21 cellular contexts compared by ENCODE assay signal in the genomic region with DNA sequence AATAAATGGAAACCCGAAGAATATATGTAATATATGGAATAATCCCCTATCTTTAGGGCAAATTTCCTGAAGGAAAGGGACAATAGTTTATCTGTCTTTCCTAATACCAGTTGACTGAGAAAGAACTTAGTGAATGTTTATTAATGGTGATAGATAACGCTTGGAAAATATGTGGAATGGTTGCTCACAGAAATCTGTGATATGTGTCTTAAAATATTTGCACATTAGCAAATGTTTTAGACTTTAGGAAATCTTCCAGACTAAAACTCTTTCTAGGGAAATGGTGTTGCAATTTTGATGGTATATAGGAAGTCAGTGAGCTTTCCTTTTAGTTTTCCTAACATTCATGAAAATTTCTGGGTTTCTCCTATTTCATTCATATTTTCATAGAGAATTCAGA.
DNase-seq lines count a peak whose midpoint lies in the region; ATAC-seq and TF ChIP-seq lines count a peak whose summit lies in the region.
"Had no signal": no experiment of that assay in that cellular context is flagged by ENCODE, and none has a peak within 500 bp of the region (broad histone marks: within the 10 kb centered on the region; RNA-seq: fewer than 3 reads in every experiment).

No MANE protein-coding gene starts in this region.

- H3K27ac ChIP-seq in left ventricle myocardium inferior (replicated peaks) (peak overlapping the region; percentile 38), smooth muscle cell (ENCODE audit: low read depth) (no peak overlapping the region)
- H3K27ac ChIP-seq: A549; BLaER1 treated with 17β-estradiol and CSF1 and Interleukin-3, amounts not matched to agents 10 nM and 100 nM; GM23248 had no signal

- no peaks in the 10 kb centered on the region for H4K20me1 ChIP-seq in smooth muscle cell (ENCODE audit: low read depth)
- H4K20me1 ChIP-seq: BLaER1 treated with 17β-estradiol and CSF1 and Interleukin-3, amounts not matched to agents 10 nM and 100 nM had no signal

- DNase-seq in left ventricle myocardium inferior: no peak
- no peak for DNase-seq in left ventricle myocardium superior
- DNase-seq in amniotic epithelial cell (ENCODE audit: low read depth): peak; percentile 18
- no peak for DNase-seq in smooth muscle cell (lab: John Stamatoyannopoulos, UW; ENCODE audit: unreplicated experiment)
- DNase-seq in activated CD4-positive, alpha-beta T cell treated with anti-CD3 and anti-CD28 coated beads, Interleukin-2, amount 50 U/mL, for 4 hours: no peak
- DNase-seq: 8988T; ACHN; AML-193; BE2C; Calu3; CD4-positive, alpha-beta T cell; COR-L47; DMS53; DMS79 treated with DMSO at 0.1 percent for 48 hours; GF-D8; GM23248; H7; HCEC 1CT had no signal

- no peak overlapping the region for H3K9ac ChIP-seq in smooth muscle cell (ENCODE audit: low read depth)
- H3K9ac ChIP-seq: BLaER1 treated with 17β-estradiol and CSF1 and Interleukin-3, amounts not matched to agents 10 nM and 100 nM; GM23248 had no signal

- H3K4me3 ChIP-seq in left ventricle myocardium inferior: no peak overlapping the region
- no peak overlapping the region for H3K4me3 ChIP-seq in smooth muscle cell
- H3K4me3 ChIP-seq: A549; BLaER1 treated with 17β-estradiol and CSF1 and Interleukin-3, amounts not matched to agents 10 nM and 100 nM; GM23248 had no signal

- H2AFZ ChIP-seq in smooth muscle cell (ENCODE audit: low read depth): peak overlapping the region; percentile 12
- H2AFZ ChIP-seq: GM23248 had no signal

- TF ChIP-seq CTCF in left ventricle myocardium inferior (IDR thresholded peaks at IDR 0.05; ENCODE audit: borderline replicate concordance): no peak
- no peak for TF ChIP-seq CTCF in smooth muscle cell (IDR thresholded peaks at IDR 0.05; ENCODE audit: borderline replicate concordance, insufficient read depth, poor library complexity, severe bottlenecking)

- H3K9me3 ChIP-seq in left ventricle myocardium inferior (replicated peaks): no peaks in the 10 kb centered on the region
- H3K9me3 ChIP-seq in smooth muscle cell (replicated peaks; ENCODE audit: low read depth): no peaks in the 10 kb centered on the region
- H3K9me3 ChIP-seq: A549; BE2C; BLaER1 treated with 17β-estradiol and CSF1 and Interleukin-3, amounts not matched to agents 10 nM and 100 nM had no signal

- H3K79me2 ChIP-seq in smooth muscle cell (ENCODE audit: low read depth): no peaks in the 10 kb centered on the region

- intact Hi-C loops in left ventricle myocardium inferior (cut with micrococcal nuclease) (no loop called here), left ventricle myocardium superior (cut with micrococcal nuclease) (no loop called here)

- H3K36me3 ChIP-seq in left ventricle myocardium inferior (no peaks in the 10 kb centered on the region), smooth muscle cell (ENCODE audit: low read depth) (no peaks in the 10 kb centered on the region)
- H3K36me3 ChIP-seq: BE2C; BLaER1 treated with 17β-estradiol and CSF1 and Interleukin-3, amounts not matched to agents 10 nM and 100 nM had no signal

- WGBS in smooth muscle cell (ENCODE audit: low lambda C conversion rate): 55% methylated on average over 2 of the region's 2 CpGs

- H3K4me2 ChIP-seq in smooth muscle cell: no peak overlapping the region
- H3K4me2 ChIP-seq: A549; BLaER1 treated with 17β-estradiol and CSF1 and Interleukin-3, amounts not matched to agents 10 nM and 100 nM had no signal

- H3K4me1 ChIP-seq in left ventricle myocardium inferior: peaks cover 45% of the 10 kb centered on the region
- no peaks in the 10 kb centered on the region for H3K4me1 ChIP-seq in smooth muscle cell (ENCODE audit: low read depth)
- H3K4me1 ChIP-seq: A549, BE2C had no signal

- ATAC-seq in left ventricle myocardium superior (no peak), HG03457 (IDR thresholded peaks at IDR 0.05; ENCODE audit: unreplicated experiment) (no peak)
- ATAC-seq: A549 had no signal

- no peaks in the 10 kb centered on the region for H3K27me3 ChIP-seq in left ventricle myocardium inferior (ENCODE audit: low read depth)
- no peaks in the 10 kb centered on the region for H3K27me3 ChIP-seq in smooth muscle cell (ENCODE audit: low read depth)
- H3K27me3 ChIP-seq: BLaER1 treated with 17β-estradiol and CSF1 and Interleukin-3, amounts not matched to agents 10 nM and 100 nM had no signal

- no peaks in the 10 kb centered on the region for H3F3A ChIP-seq in smooth muscle cell (ENCODE audit: low read depth)
